In genomic region chr14:22520235-22520634, GRCh38 we compare ENCODE assay signal across 10 cellular contexts.
DNase-seq lines count a peak whose midpoint lies in the region; ATAC-seq and TF ChIP-seq lines count a peak whose summit lies in the region.
"Had no signal": no experiment of that assay in that cellular context is flagged by ENCODE, and none has a peak within 500 bp of the region (broad histone marks: within the 10 kb centered on the region; RNA-seq: fewer than 3 reads in every experiment).

No MANE protein-coding gene starts in this region.

- H3K27ac ChIP-seq in OCI-LY3 (ENCODE audit: low read length): peak overlapping the region; percentile 25
- H3K27ac ChIP-seq: SK-N-MC had no signal

- H4K20me1 ChIP-seq in OCI-LY3 (ENCODE audit: insufficient read depth, low read length): no peaks in the 10 kb centered on the region

- H3K4me3 ChIP-seq in OCI-LY3 (ENCODE audit: low read length) (peak overlapping the region; percentile 7), cardiac fibroblast (replicated peaks in 1 of 2; ENCODE audit: low read depth in 2 of 2, low read length in 2 of 2) (peak overlapping the region in 1 of 2 donors; percentile 29)
- H3K4me3 ChIP-seq: mucosa of descending colon, SK-N-MC had no signal

- H3K9ac ChIP-seq in OCI-LY3 (ENCODE audit: low read length): peak overlapping the region; percentile 44; the same call in 1 of the 2 replicates

- DNase-seq in GM03348 (ENCODE audit: low spot score) (peak; percentile 66), cardiac fibroblast (ENCODE audit: low read depth in 2 of 2) (peak; percentile 69 to 81), omental fat pad (ENCODE audit: low spot score) (no peak), SKM-1 treated with dmso at 0.1 percent for 144 hours (lab: John Stamatoyannopoulos, UW; ENCODE audit: unreplicated experiment) (no peak), NCI-H69 (lab: John Stamatoyannopoulos, UW) (no peak)
- DNase-seq: mucosa of descending colon had no signal

- ATAC-seq in omental fat pad (ENCODE audit: low FRiP score) (peak; percentile 88), GM19467 (IDR thresholded peaks at IDR 0.05; ENCODE audit: unreplicated experiment) (no peak), GM19351 (IDR thresholded peaks at IDR 0.05; ENCODE audit: unreplicated experiment) (no peak)
- ATAC-seq: mucosa of descending colon had no signal

- no peaks in the 10 kb centered on the region for H3K27me3 ChIP-seq in OCI-LY3 (ENCODE audit: low read depth, low read length)

- H3K36me3 ChIP-seq in OCI-LY3 (replicated peaks; ENCODE audit: low read depth, low read length): no peaks in the 10 kb centered on the region

- peaks cover 92% of the 10 kb centered on the region for H3K4me1 ChIP-seq in OCI-LY3 (ENCODE audit: low read length)

- H3K9me3 ChIP-seq in OCI-LY3 (ENCODE audit: insufficient read depth, low read length): no peaks in the 10 kb centered on the region
- H3K9me3 ChIP-seq: mucosa of descending colon had no signal

- TF ChIP-seq CTCF in OCI-LY3 (IDR thresholded peaks at IDR 0.05; ENCODE audit: low read depth, low read length) (no peak), cardiac fibroblast (IDR thresholded peaks at IDR 0.05; ENCODE audit: low read depth, low read length) (no peak), omental fat pad (IDR thresholded peaks at IDR 0.05) (no peak)

- peak overlapping the region; percentile 57 for H3K4me2 ChIP-seq in OCI-LY3 (ENCODE audit: low read length)

- H3K79me2 ChIP-seq in OCI-LY3 (ENCODE audit: low read length): no peaks in the 10 kb centered on the region

- peak overlapping the region; percentile 80 for H2AFZ ChIP-seq in OCI-LY3 (ENCODE audit: low read depth, low read length)

Comparison
In these comparisons a context has a peak if more than half of its experiments do, and no peak if none do; other contexts are left out.
1. DNase-seq: peak in GM03348 (single experiment) and cardiac fibroblast (2 of 2); none in omental fat pad (single experiment), SKM-1 treated with dmso at 0.1 percent for 144 hours (single experiment) and NCI-H69 (single experiment).